Comparison of ENCODE assay signal across 8 cellular contexts in genomic region chrX:18674417-18674787, GRCh38. TPM values are rescaled to one million over a fixed set of nuclear protein-coding genes. Genes with fewer than 3 reads are reported as not detected.
DNase-seq lines count a peak whose midpoint lies in the region; ATAC-seq and TF ChIP-seq lines count a peak whose summit lies in the region.

No MANE protein-coding gene starts in this region.

- POLR2A ChIA-PET in activated CD8-positive, alpha-beta T cell treated with anti-CD3 and anti-CD28 coated beads for 36 hours (lab: Charles Lee), result no interaction called here

- H3K36me3 Mint-ChIP-seq in activated CD8-positive, alpha-beta T cell treated with anti-CD3 and anti-CD28 coated beads for 36 hours (ENCODE audit: low read depth), result no peaks in the 10 kb centered on the region

- peak overlapping the region; percentile 79 for H3K27ac Mint-ChIP-seq in activated CD8-positive, alpha-beta T cell treated with anti-CD3 and anti-CD28 coated beads for 36 hours

- peak; percentile 14 for DNase-seq in activated CD8-positive, alpha-beta T cell treated with anti-CD3 and anti-CD28 coated beads for 36 hours
- DNase-seq in esophagus squamous epithelium (lab: John Stamatoyannopoulos, UW), result peak; percentile 1
- DNase-seq in omental fat pad (ENCODE audit: low spot score), result no peak
- no peak for DNase-seq in NCI-H1417 (lab: John Stamatoyannopoulos, UW)
- DNase-seq in NCI-H1092 treated with DMSO at 0.1 percent for 48 hours (lab: John Stamatoyannopoulos, UW), result no peak

- no peaks in the 10 kb centered on the region for H3K36me3 ChIP-seq in esophagus squamous epithelium

- H3K9me3 ChIP-seq in esophagus squamous epithelium, result no peaks in the 10 kb centered on the region

- CTCF ChIA-PET in activated CD8-positive, alpha-beta T cell treated with anti-CD3 and anti-CD28 coated beads for 36 hours (lab: Charles Lee), result no interaction called here

- H3K4me1 Mint-ChIP-seq in activated CD8-positive, alpha-beta T cell treated with anti-CD3 and anti-CD28 coated beads for 36 hours (ENCODE audit: low read depth), result peaks cover 3% of the 10 kb centered on the region

- no peaks in the 10 kb centered on the region for H3K9me3 Mint-ChIP-seq in activated CD8-positive, alpha-beta T cell treated with anti-CD3 and anti-CD28 coated beads for 36 hours

- no peak for TF ChIP-seq POLR2A in esophagus squamous epithelium (IDR thresholded peaks at IDR 0.05)

- intact Hi-C loops in activated CD8-positive, alpha-beta T cell treated with anti-CD3 and anti-CD28 coated beads for 36 hours (cut with micrococcal nuclease), result no loop called here
- intact Hi-C loops in esophagus squamous epithelium (cut with DNase I), result no loop called here

- no peaks in the 10 kb centered on the region for H3K27me3 Mint-ChIP-seq in activated CD8-positive, alpha-beta T cell treated with anti-CD3 and anti-CD28 coated beads for 36 hours

- 0 to 42% methylated on average over 1 to 7 of the region's 19 CpGs for WGBS in esophagus squamous epithelium, 2 donors

- H3K4me1 ChIP-seq in esophagus squamous epithelium, result peaks cover 0 to 6% (median 0%) of the 10 kb centered on the region in 3 donors

- H3K27ac ChIP-seq in C4-2B, result peak overlapping the region; percentile 82
- H3K27ac ChIP-seq in esophagus squamous epithelium, result peak overlapping the region in 3 of 4 donors; percentile 51 to 89 (median 64)

- H3K4me3 ChIP-seq in esophagus squamous epithelium, result peak overlapping the region; percentile 61 to 71 (median 66)

- H3K27me3 ChIP-seq in esophagus squamous epithelium, result no peaks in the 10 kb centered on the region

- TF ChIP-seq CTCF in C4-2B (conservative IDR thresholded peaks at IDR 0.05) (no peak), esophagus squamous epithelium (IDR thresholded peaks at IDR 0.05) (no peak), omental fat pad (IDR thresholded peaks at IDR 0.05) (no peak)
- no peak for TF ChIP-seq CTCF in activated CD8-positive, alpha-beta T cell treated with anti-CD3 and anti-CD28 coated beads for 36 hours (IDR thresholded peaks at IDR 0.05)

- peak overlapping the region; percentile 72 for H3K4me3 Mint-ChIP-seq in activated CD8-positive, alpha-beta T cell treated with anti-CD3 and anti-CD28 coated beads for 36 hours

- ATAC-seq in GM21360 (IDR thresholded peaks at IDR 0.05; ENCODE audit: unreplicated experiment) (peak; percentile 36), HG03558 (IDR thresholded peaks at IDR 0.05; ENCODE audit: extremely low read depth, unreplicated experiment) (peak; percentile 24), omental fat pad (ENCODE audit: low FRiP score) (peak; percentile 47)
- ATAC-seq in activated CD8-positive, alpha-beta T cell treated with anti-CD3 and anti-CD28 coated beads for 36 hours, result peak; percentile 28

RNA-seq across cellular contexts. Expression of gene RS1, which starts 2.5 kb away (rescaled TPM):
- total RNA-seq in activated CD8-positive, alpha-beta T cell treated with anti-CD3 and anti-CD28 coated beads for 36 hours, result not detected
- total RNA-seq in esophagus squamous epithelium (not detected), omental fat pad (not detected)

RNA-seq across cellular contexts. Expression of gene PPEF1, which starts 33.0 kb away (rescaled TPM):
- total RNA-seq in activated CD8-positive, alpha-beta T cell treated with anti-CD3 and anti-CD28 coated beads for 36 hours, result not detected
- total RNA-seq in esophagus squamous epithelium (under 1 TPM in 1 of 4 donors, not detected in 3; 0.19 TPM), omental fat pad (not detected)

Comparison
In these comparisons a context has a peak if more than half of its experiments do, and no peak if none do; other contexts are left out.
1. DNase-seq: peak in activated CD8-positive, alpha-beta T cell treated with anti-CD3 and anti-CD28 coated beads for 36 hours (single experiment) and esophagus squamous epithelium (single experiment); none in omental fat pad (single experiment), NCI-H1417 (0 of 3) and NCI-H1092 treated with DMSO at 0.1 percent for 48 hours (single experiment).
2. Peak in every context shown above with its lines, with median percentiles within 50 percentile points of each other: ATAC-seq.